In the genomic region with DNA sequence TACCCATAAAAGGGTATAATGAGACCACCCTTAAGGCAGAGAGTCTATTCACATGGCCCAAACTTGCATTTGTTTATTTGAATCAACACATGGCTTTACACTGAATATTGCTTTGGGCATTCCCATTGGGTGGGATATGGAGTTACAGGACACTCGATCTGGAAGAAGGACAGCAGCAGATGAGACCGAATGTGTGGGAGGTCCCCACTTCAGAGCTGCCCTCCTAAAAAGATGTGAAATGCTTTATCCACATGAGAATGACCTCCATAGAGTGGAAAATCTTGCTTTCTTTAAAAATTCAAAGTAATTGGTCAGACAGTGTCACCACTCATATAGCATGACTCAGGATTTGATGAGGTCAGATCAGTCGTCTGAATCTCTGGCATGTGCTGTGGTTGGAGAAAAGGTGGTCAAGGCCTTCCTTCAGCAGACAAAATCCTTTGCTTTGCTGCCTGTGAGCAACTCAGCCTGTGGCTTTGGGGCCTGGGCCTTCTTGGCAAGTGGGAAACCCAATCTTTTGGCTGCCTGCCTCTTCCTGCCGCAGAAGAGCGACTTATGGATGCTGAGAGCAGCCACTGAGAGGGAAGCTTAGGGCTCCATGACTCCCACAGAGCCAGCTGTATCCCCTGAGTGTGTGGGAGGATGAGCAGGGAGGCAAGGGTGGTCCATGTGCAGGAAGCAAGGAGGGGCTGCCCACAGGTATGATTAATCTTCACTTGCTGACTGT, we compare ENCODE assay signal across 11 cellular contexts. TPM values are rescaled to one million over a fixed set of nuclear protein-coding genes. Genes with fewer than 3 reads are reported as not detected.
DNase-seq lines count a peak whose midpoint lies in the region; ATAC-seq and TF ChIP-seq lines count a peak whose summit lies in the region.
"Had no signal": no experiment of that assay in that cellular context is flagged by ENCODE, and none has a peak within 500 bp of the region (broad histone marks: within the 10 kb centered on the region; RNA-seq: fewer than 3 reads in every experiment).

No MANE protein-coding gene starts in this region.

- H3K79me2 ChIP-seq in hepatocyte, result no peaks in the 10 kb centered on the region

- no peak overlapping the region for H3K27ac ChIP-seq in hepatocyte
- H3K27ac ChIP-seq: BLaER1 treated with 17β-estradiol and CSF1 and Interleukin-3, amounts not matched to agents 10 nM and 100 nM had no signal

- no peak overlapping the region for H3K4me2 ChIP-seq in hepatocyte
- H3K4me2 ChIP-seq: BLaER1 treated with 17β-estradiol and CSF1 and Interleukin-3, amounts not matched to agents 10 nM and 100 nM had no signal

- 87% methylated on average over 5 of the region's 5 CpGs for WGBS in hepatocyte (ENCODE audit: low lambda C conversion rate, missing lambda C conversion rate)

- H3K27me3 ChIP-seq in hepatocyte, result no peaks in the 10 kb centered on the region
- H3K27me3 ChIP-seq: BLaER1 treated with 17β-estradiol and CSF1 and Interleukin-3, amounts not matched to agents 10 nM and 100 nM had no signal

- no peaks in the 10 kb centered on the region for H3K4me1 ChIP-seq in hepatocyte (ENCODE audit: insufficient read depth)
- H3K4me1 ChIP-seq: BLaER1 treated with 17β-estradiol and CSF1 and Interleukin-3, amounts not matched to agents 10 nM and 100 nM had no signal

- H3K36me3 ChIP-seq in hepatocyte (replicated peaks; ENCODE audit: insufficient read depth, low read depth), result no peaks in the 10 kb centered on the region
- H3K36me3 ChIP-seq: BLaER1 treated with 17β-estradiol and CSF1 and Interleukin-3, amounts not matched to agents 10 nM and 100 nM had no signal

- TF ChIP-seq CTCF in GM10266 (IDR thresholded peaks at IDR 0.05; ENCODE audit: control insufficient read depth, insufficient read depth, low read depth, missing control alignments), result no peak
- TF ChIP-seq CTCF in hepatocyte (IDR thresholded peaks at IDR 0.05; ENCODE audit: poor library complexity), result no peak

- H3K9me2 ChIP-seq in hepatocyte (replicated peaks; ENCODE audit: insufficient read depth), result no peaks in the 10 kb centered on the region

- no peak for ATAC-seq in HG03095 (IDR thresholded peaks at IDR 0.05; ENCODE audit: unreplicated experiment)
- no peak for ATAC-seq in GM19351 (IDR thresholded peaks at IDR 0.05; ENCODE audit: unreplicated experiment)

- H2AFZ ChIP-seq in hepatocyte, result no peak overlapping the region

- H3K4me3 ChIP-seq in hepatocyte, result no peak overlapping the region
- H3K4me3 ChIP-seq: BLaER1 treated with 17β-estradiol and CSF1 and Interleukin-3, amounts not matched to agents 10 nM and 100 nM had no signal

- peak; percentile 9 for DNase-seq in stimulated activated CD4-positive, alpha-beta T cell treated with anti-CD3 and anti-CD28 coated beads, Interleukin-15, amount 100 ng/mL, for 24 hours
- DNase-seq in stimulated activated CD4-positive, alpha-beta T cell treated with anti-CD3 and anti-CD28 coated beads, Interleukin-12 subunit alpha, Interleukin-12 subunit beta, amount 100 ng/mL, for 4 hours, result no peak
- peak; percentile 95 for DNase-seq in astrocyte of the hippocampus (ENCODE audit: low read depth, low spot score)
- DNase-seq in inferior parietal cortex (ENCODE audit: extremely low spot score), result peak; percentile 20
- no peak for DNase-seq in GM10266 (ENCODE audit: extremely low spot score)
- no peak for DNase-seq in hepatocyte (ENCODE audit: low spot score)
- DNase-seq: activated CD4-positive, alpha-beta T cell treated with anti-CD3 and anti-CD28 coated beads, Interleukin-2, amount 50 U/mL, for 1 hour; retina had no signal

- peaks cover 3% of the 10 kb centered on the region for H4K20me1 ChIP-seq in hepatocyte (ENCODE audit: insufficient read depth, poor library complexity, severe bottlenecking)
- H4K20me1 ChIP-seq: BLaER1 treated with 17β-estradiol and CSF1 and Interleukin-3, amounts not matched to agents 10 nM and 100 nM had no signal

- no peaks in the 10 kb centered on the region for H3K9me3 ChIP-seq in hepatocyte (ENCODE audit: low read depth)

RNA-seq across cellular contexts. Expression of a gene that starts 39.3 kb away (rescaled TPM):
- total RNA-seq in hepatocyte, result 1.1 and 3.3 TPM in 2 replicates
- 0.92 and 2.4 TPM in 2 replicates for polyA plus RNA-seq in hepatocyte

Comparison
In these comparisons a context has a peak if more than half of its experiments do, and no peak if none do; other contexts are left out.
1. DNase-seq: peak in stimulated activated CD4-positive, alpha-beta T cell treated with anti-CD3 and anti-CD28 coated beads, Interleukin-15, amount 100 ng/mL, for 24 hours (single experiment), astrocyte of the hippocampus (single experiment) and inferior parietal cortex (single experiment); none in stimulated activated CD4-positive, alpha-beta T cell treated with anti-CD3 and anti-CD28 coated beads, Interleukin-12 subunit alpha, Interleukin-12 subunit beta, amount 100 ng/mL, for 4 hours (single experiment), GM10266 (single experiment) and hepatocyte (single experiment).